11 cellular contexts compared by ENCODE assay signal in genomic region chr11:93054881-93055280, GRCh38.
DNase-seq lines count a peak whose midpoint lies in the region; ATAC-seq and TF ChIP-seq lines count a peak whose summit lies in the region.
"Had no signal": no experiment of that assay in that cellular context is flagged by ENCODE, and none has a peak within 500 bp of the region (broad histone marks: within the 10 kb centered on the region; RNA-seq: fewer than 3 reads in every experiment).

No MANE protein-coding gene starts in this region.

- ATAC-seq in IMR-90 (ENCODE audit: low read depth), result peak; percentile 72
- peak; percentile 94 for ATAC-seq in stimulated activated effector memory CD8-positive, alpha-beta T cell treated with anti-CD3 and anti-CD28 coated beads, Interleukin-12 subunit alpha, Interleukin-12 subunit beta, amount 100 ng/mL, for 72 hours
- ATAC-seq in heart left ventricle, result no peak

- no peak overlapping the region for H2AFZ ChIP-seq in IMR-90 (replicated peaks; ENCODE audit: low read length, poor library complexity)

- CTCF ChIA-PET in activated naive CD4-positive, alpha-beta T cell treated with anti-CD3 and anti-CD28 coated beads for 36 hours (lab: Charles Lee), result no interaction called here
- CTCF ChIA-PET in activated naive CD4-positive, alpha-beta T cell treated with anti-CD3 and anti-CD28 coated beads, Interleukin-2, amount 10 ng/mL, durations not matched to agents 7 days and 5 days (lab: Charles Lee), result interaction anchor here (0.6 to 0.8 kb wide), 2 partner anchors 40 to 327 kb away, joined by 3 read pairs; no protein-coding TSS in a partner anchor
- CTCF ChIA-PET in IMR-90 (lab: Yijun Ruan, JAX), result interaction anchor here (0.7 to 1.2 kb wide), 5 partner anchors 9 to 113 kb away, joined by 3 to 11 read pairs (median 4); no protein-coding TSS in a partner anchor

- dilution Hi-C loops in IMR-90 (cut with HindIII; ENCODE audit: low sequenced_read_pairs, unreplicated experiment), result no loop called here

- peak overlapping the region; percentile 58 for H2BK5ac ChIP-seq in IMR-90 (ENCODE audit: low read depth, low read length, poor library complexity, severe bottlenecking)

- no peak overlapping the region for H4K5ac ChIP-seq in IMR-90 (ENCODE audit: low read depth, low read length)

- peak overlapping the region; percentile 75 for H3K27ac Mint-ChIP-seq in activated naive CD4-positive, alpha-beta T cell treated with anti-CD3 and anti-CD28 coated beads for 36 hours
- H3K27ac Mint-ChIP-seq in activated naive CD4-positive, alpha-beta T cell treated with anti-CD3 and anti-CD28 coated beads, Interleukin-2, amount 10 ng/mL, durations not matched to agents 7 days and 5 days, result no peak overlapping the region
- peak overlapping the region in 3 of 5 experiments; percentile 46 to 85 (median 61) for H3K27ac Mint-ChIP-seq in brain
- H3K27ac Mint-ChIP-seq in stimulated activated effector memory CD8-positive, alpha-beta T cell treated with anti-CD3 and anti-CD28 coated beads, Interleukin-12 subunit alpha, Interleukin-12 subunit beta, amount 100 ng/mL, for 72 hours, result no peak overlapping the region

- H3K9me1 ChIP-seq in IMR-90 (ENCODE audit: insufficient read depth, low read length), result peaks cover 12% of the 10 kb centered on the region

- peak overlapping the region in 1 of 2 experiments; percentile 77 for H4K8ac ChIP-seq in IMR-90 (ENCODE audit: low read depth in 2 of 2, low read length in 2 of 2)

- no peaks in the 10 kb centered on the region for H4K20me1 ChIP-seq in IMR-90 (ENCODE audit: insufficient read depth, low read length)

- H4K91ac ChIP-seq in IMR-90 (ENCODE audit: insufficient read depth, low read depth, low read length), result peak overlapping the region; percentile 82; the same call in 1 of the 2 replicates

- H3K4me3 Mint-ChIP-seq in activated naive CD4-positive, alpha-beta T cell treated with anti-CD3 and anti-CD28 coated beads for 36 hours, result no peak overlapping the region
- H3K4me3 Mint-ChIP-seq in activated naive CD4-positive, alpha-beta T cell treated with anti-CD3 and anti-CD28 coated beads, Interleukin-2, amount 10 ng/mL, durations not matched to agents 7 days and 5 days, result no peak overlapping the region
- H3K4me3 Mint-ChIP-seq in brain, result no peak overlapping the region
- H3K4me3 Mint-ChIP-seq in stimulated activated effector memory CD8-positive, alpha-beta T cell treated with anti-CD3 and anti-CD28 coated beads, Interleukin-12 subunit alpha, Interleukin-12 subunit beta, amount 100 ng/mL, for 72 hours, result no peak overlapping the region
- H3K4me3 Mint-ChIP-seq: central memory CD8-positive, alpha-beta T cell had no signal

- peak overlapping the region; percentile 71; the same call in 1 of the 2 replicates for H3K14ac ChIP-seq in IMR-90 (replicated peaks; ENCODE audit: low read depth, low read length)

- TF ChIP-seq RAD21 in IMR-90 (IDR thresholded peaks at IDR 0.05; ENCODE audit: low read length), result no peak; the same call in 1 of the 2 replicates

- DNase-seq in activated naive CD4-positive, alpha-beta T cell treated with anti-CD3 and anti-CD28 coated beads for 36 hours, result peak; percentile 42
- DNase-seq in activated naive CD4-positive, alpha-beta T cell treated with anti-CD3 and anti-CD28 coated beads, Interleukin-2, amount 10 ng/mL, durations not matched to agents 7 days and 5 days, result no peak
- DNase-seq in IMR-90 (peak; percentile 99), middle frontal gyrus (ENCODE audit: extremely low spot score, low spot score) (no peak), heart left ventricle (no peak), islet precursor cell (no peak)
- DNase-seq in stimulated activated effector memory CD8-positive, alpha-beta T cell treated with anti-CD3 and anti-CD28 coated beads, Interleukin-12 subunit alpha, Interleukin-12 subunit beta, amount 100 ng/mL, for 72 hours (ENCODE audit: low spot score in 2 of 2), result no peak
- DNase-seq: DND-41 had no signal

- H3K4me1 Mint-ChIP-seq in activated naive CD4-positive, alpha-beta T cell treated with anti-CD3 and anti-CD28 coated beads for 36 hours (ENCODE audit: low read depth), result peaks cover 7% of the 10 kb centered on the region
- H3K4me1 Mint-ChIP-seq in activated naive CD4-positive, alpha-beta T cell treated with anti-CD3 and anti-CD28 coated beads, Interleukin-2, amount 10 ng/mL, durations not matched to agents 7 days and 5 days, result no peaks in the 10 kb centered on the region
- peaks cover 30% of the 10 kb centered on the region for H3K4me1 Mint-ChIP-seq in brain
- H3K4me1 Mint-ChIP-seq in stimulated activated effector memory CD8-positive, alpha-beta T cell treated with anti-CD3 and anti-CD28 coated beads, Interleukin-12 subunit alpha, Interleukin-12 subunit beta, amount 100 ng/mL, for 72 hours, result no peaks in the 10 kb centered on the region
- H3K4me1 Mint-ChIP-seq: central memory CD8-positive, alpha-beta T cell had no signal

- H3K4ac ChIP-seq in IMR-90 (ENCODE audit: low read depth, low read length), result peak overlapping the region; percentile 82

- peaks cover 2% of the 10 kb centered on the region for H3K27me3 Mint-ChIP-seq in activated naive CD4-positive, alpha-beta T cell treated with anti-CD3 and anti-CD28 coated beads for 36 hours (ENCODE audit: low read depth)
- H3K27me3 Mint-ChIP-seq in activated naive CD4-positive, alpha-beta T cell treated with anti-CD3 and anti-CD28 coated beads, Interleukin-2, amount 10 ng/mL, durations not matched to agents 7 days and 5 days, result no peaks in the 10 kb centered on the region
- H3K27me3 Mint-ChIP-seq in brain, result peaks cover 2% of the 10 kb centered on the region
- H3K27me3 Mint-ChIP-seq: central memory CD8-positive, alpha-beta T cell had no signal

- H3K18ac ChIP-seq in IMR-90 (ENCODE audit: low read depth, low read length), result 0 out of 2 replicates have a peak overlapping the region, but pooled peaks have one; percentile 25

- no peaks in the 10 kb centered on the region for H3K9me3 ChIP-seq in IMR-90 (ENCODE audit: control insufficient read depth, insufficient read depth, low read length)
- H3K9me3 ChIP-seq in heart left ventricle, result peaks cover 0 to 3% (median 0%) of the 10 kb centered on the region in 12 donors

- no peak overlapping the region for H3K4me2 ChIP-seq in IMR-90 (ENCODE audit: low read depth, low read length)
- H3K4me2 ChIP-seq: KMS-11 had no signal

- TF ChIP-seq CTCF in IMR-90 (conservative IDR thresholded peaks at IDR 0.05; ENCODE audit: low read depth, low read length) (no peak), brain (conservative IDR thresholded peaks at IDR 0.05) (no peak), heart left ventricle (IDR thresholded peaks at IDR 0.05) (no peak)

- H3K9ac ChIP-seq in IMR-90 (ENCODE audit: low read depth, low read length), result no peak overlapping the region
- H3K9ac ChIP-seq: KMS-11 had no signal

- H2AK5ac ChIP-seq in IMR-90 (ENCODE audit: low read depth, low read length), result no peak overlapping the region

- H3K4me3 ChIP-seq in IMR-90 (ENCODE audit: insufficient read depth, low read depth, low read length) (no peak overlapping the region), heart left ventricle (no peak overlapping the region)

- peaks cover 29% of the 10 kb centered on the region for H3K4me1 ChIP-seq in IMR-90 (ENCODE audit: control insufficient read depth, insufficient read depth, low read length)
- H3K4me1 ChIP-seq in heart left ventricle, result no peaks in the 10 kb centered on the region

- H3K27ac ChIP-seq in IMR-90 (ENCODE audit: insufficient read depth, low read length), result peak overlapping the region; percentile 86
- no peak overlapping the region for H3K27ac ChIP-seq in heart left ventricle
- H3K27ac ChIP-seq: KMS-11 had no signal

- H2AK9ac ChIP-seq in IMR-90 (replicated peaks; ENCODE audit: low read depth, low read length, poor library complexity), result no peak overlapping the region

- H3K23ac ChIP-seq in IMR-90 (ENCODE audit: low read depth, low read length), result peak overlapping the region; percentile 65; the same call in 1 of the 2 replicates

- peaks cover 4% of the 10 kb centered on the region for H3K9me3 Mint-ChIP-seq in activated naive CD4-positive, alpha-beta T cell treated with anti-CD3 and anti-CD28 coated beads for 36 hours
- H3K9me3 Mint-ChIP-seq in activated naive CD4-positive, alpha-beta T cell treated with anti-CD3 and anti-CD28 coated beads, Interleukin-2, amount 10 ng/mL, durations not matched to agents 7 days and 5 days, result no peaks in the 10 kb centered on the region
- no peaks in the 10 kb centered on the region for H3K9me3 Mint-ChIP-seq in brain
- H3K9me3 Mint-ChIP-seq in stimulated activated effector memory CD8-positive, alpha-beta T cell treated with anti-CD3 and anti-CD28 coated beads, Interleukin-12 subunit alpha, Interleukin-12 subunit beta, amount 100 ng/mL, for 72 hours, result peaks cover 5% of the 10 kb centered on the region
- H3K9me3 Mint-ChIP-seq: central memory CD8-positive, alpha-beta T cell had no signal

- no peaks in the 10 kb centered on the region for H3K36me3 Mint-ChIP-seq in activated naive CD4-positive, alpha-beta T cell treated with anti-CD3 and anti-CD28 coated beads for 36 hours (ENCODE audit: low read depth)
- no peaks in the 10 kb centered on the region for H3K36me3 Mint-ChIP-seq in activated naive CD4-positive, alpha-beta T cell treated with anti-CD3 and anti-CD28 coated beads, Interleukin-2, amount 10 ng/mL, durations not matched to agents 7 days and 5 days
- H3K36me3 Mint-ChIP-seq in brain, result no peaks in the 10 kb centered on the region
- no peaks in the 10 kb centered on the region for H3K36me3 Mint-ChIP-seq in stimulated activated effector memory CD8-positive, alpha-beta T cell treated with anti-CD3 and anti-CD28 coated beads, Interleukin-12 subunit alpha, Interleukin-12 subunit beta, amount 100 ng/mL, for 72 hours

- intact Hi-C loops in activated naive CD4-positive, alpha-beta T cell treated with anti-CD3 and anti-CD28 coated beads for 36 hours (cut with micrococcal nuclease), result loop anchor here (2.0 kb wide), 1 partner anchor 88 kb away; no protein-coding TSS in a partner anchor
- intact Hi-C loops in IMR-90 (cut with micrococcal nuclease), result loop anchor here (1.0 to 5.0 kb wide), 4 partner anchors 54 to 142 kb away; partner anchors contain the start of gene SLC36A4
- intact Hi-C loops in heart left ventricle (cut with DNase I), result no loop called here

- no peaks in the 10 kb centered on the region for H3K36me3 ChIP-seq in IMR-90 (ENCODE audit: control insufficient read depth, insufficient read depth, low read length)
- no peaks in the 10 kb centered on the region for H3K36me3 ChIP-seq in heart left ventricle

- peak overlapping the region; percentile 87 for H2BK120ac ChIP-seq in IMR-90 (ENCODE audit: low read depth, low read length)

- no peaks in the 10 kb centered on the region for H3K27me3 ChIP-seq in IMR-90 (ENCODE audit: control insufficient read depth, insufficient read depth, low read length)
- H3K27me3 ChIP-seq in heart left ventricle, result peaks cover 0 to 4% (median 0%) of the 10 kb centered on the region in 9 donors

- H2BK20ac ChIP-seq in IMR-90 (ENCODE audit: low read depth, low read length), result peak overlapping the region; percentile 77

- no TSS peak for BruUV-seq in IMR-90 (replicated peaks; lab: Mats Ljungman, UMichigan)

- WGBS in IMR-90 (ENCODE audit: extremely low coverage in 2 of 2, insufficient read length in 1 of 2), 2 experiments, result 0% methylated on average over 1 of the region's 2 CpGs; no CpG with 5 or more reads in 1 of the 2 experiments
- WGBS in heart left ventricle, 4 donors, result 43 to 63% (median 49%) methylated on average over 2 of the region's 2 CpGs

- H3K79me1 ChIP-seq in IMR-90 (ENCODE audit: low read depth in 1 of 2, low read length in 2 of 2), result 0 out of 4 replicates have a peak, but pooled peaks cover 0 to 3% of the 10 kb centered on the region in 2 experiments

- peak overlapping the region; percentile 70; the same call in 1 of the 2 replicates for H3K56ac ChIP-seq in IMR-90 (ENCODE audit: extremely low read depth, insufficient read depth, low read length)

- H2BK15ac ChIP-seq in IMR-90 (ENCODE audit: low read depth, low read length), result peak overlapping the region; percentile 16; the same call in 1 of the 3 replicates

- in situ Hi-C loops in IMR-90 (cut with MboI; ENCODE audit: low sequenced_read_pairs), result no loop called here

- TF ChIP-seq POLR2A in IMR-90 (IDR thresholded peaks at IDR 0.05; ENCODE audit: low read depth, low read length), result no peak
- no peak for TF ChIP-seq POLR2A in heart left ventricle (IDR thresholded peaks at IDR 0.05)

- POLR2A ChIA-PET in IMR-90 (lab: Charles Lee; ENCODE audit: unreplicated experiment), result no interaction called here

Comparison
In these comparisons a context has a peak if more than half of its experiments do, and no peak if none do; other contexts are left out.
1. DNase-seq: peak in activated naive CD4-positive, alpha-beta T cell treated with anti-CD3 and anti-CD28 coated beads for 36 hours (single experiment) and IMR-90 (single experiment); none in activated naive CD4-positive, alpha-beta T cell treated with anti-CD3 and anti-CD28 coated beads, Interleukin-2, amount 10 ng/mL, durations not matched to agents 7 days and 5 days (single experiment), stimulated activated effector memory CD8-positive, alpha-beta T cell treated with anti-CD3 and anti-CD28 coated beads, Interleukin-12 subunit alpha, Interleukin-12 subunit beta, amount 100 ng/mL, for 72 hours (0 of 2), middle frontal gyrus (single experiment), heart left ventricle (0 of 5) and islet precursor cell (single experiment).
2. H3K27ac Mint-ChIP-seq: peak in activated naive CD4-positive, alpha-beta T cell treated with anti-CD3 and anti-CD28 coated beads for 36 hours (single experiment) and brain (3 of 5); none in activated naive CD4-positive, alpha-beta T cell treated with anti-CD3 and anti-CD28 coated beads, Interleukin-2, amount 10 ng/mL, durations not matched to agents 7 days and 5 days (single experiment) and stimulated activated effector memory CD8-positive, alpha-beta T cell treated with anti-CD3 and anti-CD28 coated beads, Interleukin-12 subunit alpha, Interleukin-12 subunit beta, amount 100 ng/mL, for 72 hours (single experiment).
3. ATAC-seq: peak in IMR-90 (single experiment) and stimulated activated effector memory CD8-positive, alpha-beta T cell treated with anti-CD3 and anti-CD28 coated beads, Interleukin-12 subunit alpha, Interleukin-12 subunit beta, amount 100 ng/mL, for 72 hours (single experiment); none in heart left ventricle (0 of 4).
4. intact Hi-C loops: an anchor here in activated naive CD4-positive, alpha-beta T cell treated with anti-CD3 and anti-CD28 coated beads for 36 hours (2.0 kb wide) and IMR-90 (1.0 to 5.0 kb wide); none called in heart left ventricle.